Comparison of ENCODE assay signal across 8 cellular contexts in genomic region chr2:54052825-54053718, GRCh38.
DNase-seq lines count a peak whose midpoint lies in the region; ATAC-seq and TF ChIP-seq lines count a peak whose summit lies in the region.

No MANE protein-coding gene starts in this region.

- POLR2A ChIA-PET in CD4-positive, alpha-beta memory T cell (lab: Charles Lee; ENCODE audit: partially characterized antibody), result interaction anchor here (0.5 to 1.4 kb wide), 5 partner anchors 10 to 84 kb away, joined by 3 to 4 read pairs (median 3); partner anchors contain the start of gene PSME4

- TF ChIP-seq CTCF in RWPE2 (IDR thresholded peaks at IDR 0.05; ENCODE audit: poor library complexity, severe bottlenecking), result peak; percentile 17

- H3K36me3 Mint-ChIP-seq in CD4-positive, alpha-beta memory T cell, result peaks cover 8 to 9% of the 10 kb centered on the region in 2 donors
- peaks cover 9 to 28% (median 13%) of the 10 kb centered on the region in 3 donors for H3K36me3 Mint-ChIP-seq in immature natural killer cell

- H3K4me3 Mint-ChIP-seq in CD4-positive, alpha-beta memory T cell, result peak overlapping the region in 3 of 8 donors; percentile 64 to 85 (median 74)
- H3K4me3 Mint-ChIP-seq in immature natural killer cell, result peak overlapping the region in 1 of 5 donors; percentile 68

- no peak for DNase-seq in CD4-positive, alpha-beta memory T cell
- DNase-seq in RWPE2 (ENCODE audit: low spot score), result no peak
- no peak for DNase-seq in immature natural killer cell
- no peak for DNase-seq in stimulated activated CD4-positive, alpha-beta T cell treated with anti-CD3 and anti-CD28 coated beads, Interleukin-2, amount 100 ng/mL, for 48 hours
- no peak for DNase-seq in NCI-H524 (lab: John Stamatoyannopoulos, UW)

- H3K9me3 ChIP-seq in CD4-positive, alpha-beta memory T cell (ENCODE audit: control insufficient read depth in 1 of 2, low read length in 2 of 2), result no peaks in the 10 kb centered on the region
- no peaks in the 10 kb centered on the region for H3K9me3 ChIP-seq in RWPE2 (ENCODE audit: severe bottlenecking)

- H3K4me3 ChIP-seq in CD4-positive, alpha-beta memory T cell (ENCODE audit: low read length in 2 of 2), result no peak overlapping the region
- no peak overlapping the region for H3K4me3 ChIP-seq in RWPE2 (ENCODE audit: severe bottlenecking)

- H3K4me1 Mint-ChIP-seq in CD4-positive, alpha-beta memory T cell, result peaks cover 22 to 34% (median 28%) of the 10 kb centered on the region in 4 donors
- H3K4me1 Mint-ChIP-seq in immature natural killer cell, result peaks cover 29 to 35% of the 10 kb centered on the region in 2 donors

- no peaks in the 10 kb centered on the region for H3K27me3 Mint-ChIP-seq in CD4-positive, alpha-beta memory T cell
- no peaks in the 10 kb centered on the region for H3K27me3 Mint-ChIP-seq in immature natural killer cell (ENCODE audit: low read depth in 3 of 3)

- H3K27ac ChIP-seq in CD4-positive, alpha-beta memory T cell (ENCODE audit: low read depth, low read length), result peak overlapping the region; percentile 34
- H3K27ac ChIP-seq in RWPE2 (ENCODE audit: poor library complexity, severe bottlenecking), result no peak overlapping the region

- peak overlapping the region; percentile 73 to 99 (median 88) for H3K27ac Mint-ChIP-seq in CD4-positive, alpha-beta memory T cell
- H3K27ac Mint-ChIP-seq in immature natural killer cell, result peak overlapping the region in 5 of 6 donors; percentile 24 to 92 (median 57)

- intact Hi-C loops in CD4-positive, alpha-beta memory T cell (cut with micrococcal nuclease), result loop anchor here (10.0 kb wide), 1 partner anchor 58 kb away; no protein-coding TSS in a partner anchor

- CTCF ChIA-PET in CD4-positive, alpha-beta memory T cell (lab: Charles Lee; ENCODE audit: partially characterized antibody), result interaction anchor here (0.7 to 2.1 kb wide), 13 partner anchors 14 to 651 kb away, joined by 3 to 5 read pairs (median 3); partner anchors contain the start of gene PSME4

- no peaks in the 10 kb centered on the region for H3K36me3 ChIP-seq in CD4-positive, alpha-beta memory T cell (ENCODE audit: insufficient read depth, low read length)
- peaks cover 6% of the 10 kb centered on the region; the same call in 1 of the 2 replicates for H3K36me3 ChIP-seq in RWPE2 (ENCODE audit: low read depth)

- H3K4me1 ChIP-seq in CD4-positive, alpha-beta memory T cell (ENCODE audit: insufficient read depth, low read length), result peaks cover 27% of the 10 kb centered on the region
- no peaks in the 10 kb centered on the region for H3K4me1 ChIP-seq in RWPE2 (ENCODE audit: insufficient read depth, poor library complexity, severe bottlenecking)

- peak; percentile 36 for ATAC-seq in GM21360 (IDR thresholded peaks at IDR 0.05; ENCODE audit: unreplicated experiment)
- ATAC-seq in RWPE2 (ENCODE audit: low read depth), result no peak
- ATAC-seq in GM19467 (IDR thresholded peaks at IDR 0.05; ENCODE audit: unreplicated experiment), result no peak
- no peak for ATAC-seq in HG02840 (IDR thresholded peaks at IDR 0.05; ENCODE audit: low FRiP score, unreplicated experiment)

- H3K27me3 ChIP-seq in CD4-positive, alpha-beta memory T cell (ENCODE audit: insufficient read depth, low read length), result no peaks in the 10 kb centered on the region
- no peaks in the 10 kb centered on the region for H3K27me3 ChIP-seq in RWPE2 (ENCODE audit: insufficient read depth, poor library complexity, severe bottlenecking)

- H3K9me3 Mint-ChIP-seq in CD4-positive, alpha-beta memory T cell, result peaks cover 0 to 4% (median 0%) of the 10 kb centered on the region in 8 donors
- no peaks in the 10 kb centered on the region for H3K9me3 Mint-ChIP-seq in immature natural killer cell
